ENCODE assay signal across 1 cellular context in the genomic region with DNA sequence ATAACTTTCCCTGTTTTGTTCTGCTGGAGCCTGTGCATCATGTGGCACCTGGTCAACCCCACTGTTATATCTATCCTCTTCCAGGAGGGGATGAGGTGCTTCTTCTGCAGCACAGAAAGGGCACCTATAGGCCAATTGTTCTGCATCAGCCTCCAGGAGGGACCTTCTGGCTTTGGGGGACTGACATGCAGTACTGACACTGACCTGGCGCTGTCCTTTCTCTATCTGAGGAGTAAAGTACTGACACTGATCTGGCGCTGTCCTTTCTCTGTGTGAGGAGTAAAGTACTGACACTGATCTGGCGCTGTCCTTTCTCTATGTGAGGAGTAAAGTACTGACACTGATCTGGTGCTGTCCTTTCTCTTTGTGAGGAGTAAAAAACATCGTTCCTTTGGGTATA.
TF ChIP-seq lines count a peak whose summit lies in the region.

No MANE protein-coding gene starts in this region.

TF ChIP-seq in HepG2, 621 proteins besides CTCF, POLR2A, EP300 and RAD21 (continued from another document):
- TF ChIP-seq GRHL1 (CRISPR knock-in tag; conservative IDR thresholded peaks at IDR 0.05) (no peak), ZNF331 (CRISPR knock-in tag; IDR thresholded peaks at IDR 0.05) (no peak), RFXANK (CRISPR knock-in tag; IDR thresholded peaks at IDR 0.05) (no peak), ZNF589 (CRISPR knock-in tag; conservative IDR thresholded peaks at IDR 0.05) (no peak), GLMP (CRISPR knock-in tag; IDR thresholded peaks at IDR 0.05; ENCODE audit: borderline replicate concordance) (no peak), ETS1 (CRISPR knock-in tag; IDR thresholded peaks at IDR 0.05) (no peak)
- TF ChIP-seq, protein P1, sequence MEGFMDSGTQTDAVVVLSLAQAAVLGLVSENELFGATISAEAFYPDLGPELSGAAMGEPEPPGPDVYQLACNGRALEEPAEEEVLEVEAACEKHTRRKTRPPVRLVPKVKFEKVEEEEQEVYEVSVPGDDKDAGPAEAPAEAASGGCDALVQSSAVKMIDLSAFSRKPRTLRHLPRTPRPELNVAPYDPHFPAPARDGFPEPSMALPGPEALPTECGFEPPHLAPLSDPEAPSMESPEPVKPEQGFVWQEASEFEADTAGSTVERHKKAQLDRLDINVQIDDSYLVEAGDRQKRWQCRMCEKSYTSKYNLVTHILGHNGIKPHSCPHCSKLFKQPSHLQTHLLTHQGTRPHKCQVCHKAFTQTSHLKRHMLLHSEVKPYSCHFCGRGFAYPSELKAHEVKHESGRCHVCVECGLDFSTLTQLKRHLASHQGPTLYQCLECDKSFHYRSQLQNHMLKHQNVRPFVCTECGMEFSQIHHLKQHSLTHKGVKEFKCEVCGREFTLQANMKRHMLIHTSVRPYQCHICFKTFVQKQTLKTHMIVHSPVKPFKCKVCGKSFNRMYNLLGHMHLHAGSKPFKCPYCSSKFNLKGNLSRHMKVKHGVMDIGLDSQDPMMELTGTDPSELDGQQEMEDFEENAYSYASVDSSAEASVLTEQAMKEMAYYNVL (CRISPR knock-in tag; IDR thresholded peaks at IDR 0.05; ENCODE audit: borderline replicate concordance), result no peak
